ENCODE assay signal across 9 cellular contexts in genomic region chr19:1279782-1280341, GRCh38. TPM values are rescaled to one million over a fixed set of nuclear protein-coding genes. Genes with fewer than 3 reads are reported as not detected.
A peak's percentile ranks its signal among the peaks of the same experiment; 100 is the strongest.
DNase-seq lines count a peak whose midpoint lies in the region; ATAC-seq and TF ChIP-seq lines count a peak whose summit lies in the region.
"Had no signal": no experiment of that assay in that cellular context is flagged by ENCODE, and none has a peak within 500 bp of the region (broad histone marks: within the 10 kb centered on the region; RNA-seq: fewer than 3 reads in every experiment).

No MANE protein-coding gene starts in this region.

- H3K9me3 ChIP-seq in Caco-2: no peaks in the 10 kb centered on the region
- H3K9me3 ChIP-seq in stomach: no peaks in the 10 kb centered on the region

- H3K4me1 ChIP-seq in Caco-2 (peaks cover 29% of the 10 kb centered on the region), stomach (peaks cover 11 to 56% (median 36%) of the 10 kb centered on the region in 4 donors)

- no peak for TF ChIP-seq POLR2A in erythroblast (IDR thresholded peaks at IDR 0.05; ENCODE audit: low read length)
- no peak for TF ChIP-seq POLR2A in stomach (IDR thresholded peaks at IDR 0.05)

- POLR2A ChIA-PET in Caco-2 (lab: Charles Lee): interaction anchor here (0.5 to 1.2 kb wide), 4 partner anchors 10 to 239 kb away, joined by 5 to 10 read pairs (median 7); partner anchors contain the start of gene CIRBP

- ATAC-seq in naive B cell (ENCODE audit: low read depth in 2 of 2) (no peak), GM18520 (IDR thresholded peaks at IDR 0.05; ENCODE audit: unreplicated experiment) (no peak)

- H3K27ac Mint-ChIP-seq in Caco-2 (ENCODE audit: unreplicated experiment) (peak overlapping the region; percentile 12), naive B cell (peak overlapping the region; percentile 62 to 86 (median 70))
- peak overlapping the region; percentile 79 for H3K27ac Mint-ChIP-seq in activated T-cell treated with anti-CD3 and anti-CD28 coated beads, Interleukin-2, amount 50 U/mL, for 24 hours

- peaks cover 24% of the 10 kb centered on the region for H3K4me1 Mint-ChIP-seq in Caco-2 (ENCODE audit: low read depth, unreplicated experiment)
- peaks cover 21% of the 10 kb centered on the region for H3K4me1 Mint-ChIP-seq in activated T-cell treated with anti-CD3 and anti-CD28 coated beads, Interleukin-2, amount 50 U/mL, for 24 hours (ENCODE audit: low read depth)
- H3K4me1 Mint-ChIP-seq in naive B cell: peaks cover 24 to 41% (median 33%) of the 10 kb centered on the region in 3 donors

- TF ChIP-seq CTCF in Caco-2 (IDR thresholded peaks at IDR 0.05; ENCODE audit: insufficient read depth in 1 of 2, low read depth in 1 of 2, low read length in 1 of 2, severe bottlenecking in 1 of 2, unreplicated experiment in 1 of 2) (peak; percentile 92 to 94), stomach (IDR thresholded peaks at IDR 0.05) (peak in 5 of 7 experiments; percentile 87 to 94 (median 93))

- BruUV-seq in Caco-2 (replicated peaks; lab: Mats Ljungman, UMichigan): no TSS peak

- H3K36me3 Mint-ChIP-seq in Caco-2 (ENCODE audit: insufficient read depth, unreplicated experiment): peaks cover 47% of the 10 kb centered on the region
- peaks cover 41% of the 10 kb centered on the region for H3K36me3 Mint-ChIP-seq in activated T-cell treated with anti-CD3 and anti-CD28 coated beads, Interleukin-2, amount 50 U/mL, for 24 hours (ENCODE audit: low read depth)
- H3K36me3 Mint-ChIP-seq in naive B cell: no peaks in the 10 kb centered on the region

- DNase-seq in Caco-2 (peak; percentile 83 to 89), HuH-7 (ENCODE audit: low spot score) (peak; percentile 84), OCI-M1 (lab: John Stamatoyannopoulos, UW) (peak; percentile 84), erythroblast (lab: John Stamatoyannopoulos, UW) (peak; percentile 83 to 91), naive B cell (peak; percentile 79), stomach (peak; percentile 87)
- peak; percentile 86 for DNase-seq in activated T-cell treated with anti-CD3 and anti-CD28 coated beads, Interleukin-2, amount 50 U/mL, for 24 hours

- H3K27me3 ChIP-seq in Caco-2 (replicated peaks; ENCODE audit: control insufficient read depth, insufficient read depth, low read length) (no peaks in the 10 kb centered on the region), stomach (peaks cover under 1 to 31% (median 22%) of the 10 kb centered on the region in 3 donors)

- H3K4me3 Mint-ChIP-seq in Caco-2 (ENCODE audit: unreplicated experiment) (no peak overlapping the region), naive B cell (peak overlapping the region in 6 of 8 donors; percentile 32 to 83 (median 70))
- peak overlapping the region; percentile 33 for H3K4me3 Mint-ChIP-seq in activated T-cell treated with anti-CD3 and anti-CD28 coated beads, Interleukin-2, amount 50 U/mL, for 24 hours

- WGBS in stomach, 5 donors: 28 to 33% (median 31%) methylated on average over 10 of the region's 10 CpGs

- no peak overlapping the region for H3K4me3 ChIP-seq in Caco-2 (ENCODE audit: low read depth, low read length)
- no peak overlapping the region for H3K4me3 ChIP-seq in stomach
- H3K4me3 ChIP-seq: SK-N-MC had no signal

- TF ChIP-seq EP300 in stomach (IDR thresholded peaks at IDR 0.05): no peak

- H3K27me3 Mint-ChIP-seq in Caco-2 (ENCODE audit: insufficient read depth, unreplicated experiment) (no peaks in the 10 kb centered on the region), naive B cell (peaks cover 8 to 22% (median 10%) of the 10 kb centered on the region in 3 donors)
- H3K27me3 Mint-ChIP-seq in activated T-cell treated with anti-CD3 and anti-CD28 coated beads, Interleukin-2, amount 50 U/mL, for 24 hours: peaks cover 11% of the 10 kb centered on the region

- CTCF ChIA-PET in Caco-2 (lab: Charles Lee): interaction anchor here (0.6 to 1.3 kb wide), 10 partner anchors 13 to 605 kb away, joined by 3 to 9 read pairs (median 4); partner anchors contain the start of gene ABHD17A

- intact Hi-C loops in Caco-2 (cut with micrococcal nuclease; ENCODE audit: unreplicated experiment): loop anchor here (1.0 to 5.0 kb wide), 2 partner anchors 37 to 92 kb away; no protein-coding TSS in a partner anchor
- intact Hi-C loops in stomach (cut with DNase I; ENCODE audit: low total_unique reads): loop anchor here (10.0 kb wide), 1 partner anchor 85 kb away; no protein-coding TSS in a partner anchor

- no peak overlapping the region for H3K27ac ChIP-seq in stomach
- H3K27ac ChIP-seq: SK-N-MC had no signal

- H3K9me3 Mint-ChIP-seq in Caco-2 (ENCODE audit: unreplicated experiment) (no peaks in the 10 kb centered on the region), naive B cell (no peaks in the 10 kb centered on the region)
- no peaks in the 10 kb centered on the region for H3K9me3 Mint-ChIP-seq in activated T-cell treated with anti-CD3 and anti-CD28 coated beads, Interleukin-2, amount 50 U/mL, for 24 hours

- H3K36me3 ChIP-seq in Caco-2 (ENCODE audit: control insufficient read depth, insufficient read depth, low read length) (peaks cover 3% of the 10 kb centered on the region), stomach (peaks cover 18 to 34% (median 26%) of the 10 kb centered on the region in 4 donors)

RNA-seq across cellular contexts. Expression of gene FAM174C, which starts 4.5 kb away (rescaled TPM):
- 51.0 and 56.3 TPM in 2 replicates for total RNA-seq in Caco-2 (2022)
- polyA plus RNA-seq in naive B cell (ENCODE audit: low read depth in 6 of 6): 10 to 100 TPM; 48.9 to 80.0 (median 64.7) TPM
- 100 to 1,000 TPM in 2 of 5 donors, 10 to 100 TPM in 2, 1 to 10 TPM in 1; 6.2 to 240 (median 23.7) TPM for total RNA-seq in stomach
- polyA plus RNA-seq in stomach: 100 to 1,000 TPM in 1 of 3 donors, 10 to 100 TPM in 2; 75.8 to 102 (median 80.3) TPM

RNA-seq across cellular contexts. Expression of gene EFNA2, which starts 5.8 kb away (rescaled TPM):
- total RNA-seq in Caco-2 (2022) (18.6 and 20.6 TPM in 2 replicates), stomach (10 to 100 TPM in 1 of 5 donors, under 1 TPM in 1, not detected in 3; 0.55 to 21.1 TPM)
- polyA plus RNA-seq in naive B cell (ENCODE audit: low read depth in 6 of 6) (not detected), stomach (under 1 TPM in 1 of 3 donors, not detected in 2; 0.15 TPM)

RNA-seq across cellular contexts. Expression of gene CIRBP, which starts 10.7 kb away (rescaled TPM):
- total RNA-seq in Caco-2 (2022) (289 and 331 TPM in 2 replicates), stomach (100 to 1,000 TPM; 250 to 520 (median 327) TPM)
- polyA plus RNA-seq in naive B cell (ENCODE audit: low read depth in 6 of 6) (100 to 1,000 TPM; 253 to 449 (median 334) TPM), stomach (100 to 1,000 TPM; 307 to 686 (median 385) TPM)

RNA-seq across cellular contexts. Expression of gene MIDN, which starts 31.5 kb away (rescaled TPM):
- total RNA-seq in Caco-2 (2022) (125 and 128 TPM in 2 replicates), stomach (100 to 1,000 TPM in 1 of 5 donors, 10 to 100 TPM in 4; 31.6 to 118 (median 54.6) TPM)
- polyA plus RNA-seq in naive B cell (ENCODE audit: low read depth in 6 of 6) (1 to 10 TPM in 5 of 6 donors, under 1 TPM in 1; 0.78 to 5.5 (median 2.7) TPM), stomach (10 to 100 TPM; 17.0 to 29.2 (median 21.0) TPM)

RNA-seq across cellular contexts. Expression of gene ATP5F1D, which starts 38.3 kb away (rescaled TPM):
- total RNA-seq in Caco-2 (2022) (126 and 140 TPM in 2 replicates), stomach (100 to 1,000 TPM in 2 of 5 donors, 10 to 100 TPM in 3; 26.4 to 905 (median 37.9) TPM)
- polyA plus RNA-seq in naive B cell (ENCODE audit: low read depth in 6 of 6) (100 to 1,000 TPM; 132 to 222 (median 199) TPM), stomach (100 to 1,000 TPM; 355 to 508 (median 358) TPM)

Comparison
In these comparisons a context has a peak if more than half of its experiments do, and no peak if none do; other contexts are left out.
1. H3K27ac Mint-ChIP-seq: peak in every context shown above with its lines; median percentile 79 in activated T-cell treated with anti-CD3 and anti-CD28 coated beads, Interleukin-2, amount 50 U/mL, for 24 hours; 70 in naive B cell; 12 in Caco-2.